Comparison of ENCODE assay signal across 8 cellular contexts in the genomic region with DNA sequence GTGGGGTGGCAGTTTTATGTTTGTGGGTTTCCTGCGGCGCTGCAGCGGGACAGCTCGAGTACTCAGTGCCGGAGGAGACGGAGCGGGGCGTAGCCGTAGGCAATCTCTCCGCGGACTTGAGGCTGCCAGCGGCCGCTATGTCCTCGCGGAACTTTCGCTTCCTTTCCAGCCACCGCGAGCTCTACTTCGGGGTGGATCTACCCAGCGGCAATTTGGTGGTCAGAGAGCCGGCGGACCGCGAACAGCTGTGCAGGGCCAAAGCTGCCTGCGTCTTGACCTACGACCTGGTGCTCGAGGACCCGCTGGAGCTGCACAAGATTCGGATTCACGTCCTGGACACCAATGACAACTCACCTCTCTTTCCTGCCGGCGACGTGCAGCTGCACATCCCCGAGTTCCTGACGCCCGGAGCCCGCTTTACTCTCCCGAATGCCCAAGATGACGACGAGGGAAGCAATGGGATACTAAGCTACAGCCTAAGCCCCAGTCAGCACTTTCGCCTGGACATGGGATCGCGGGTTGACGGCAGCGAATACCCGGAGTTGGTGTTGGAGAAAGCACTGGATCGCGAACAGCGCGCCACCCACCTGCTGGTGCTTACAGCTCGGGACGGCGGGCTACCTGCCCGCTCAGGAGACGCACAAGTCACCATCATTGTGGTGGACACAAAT. TPM values are rescaled to one million over a fixed set of nuclear protein-coding genes. Genes with fewer than 3 reads are reported as not detected.
DNase-seq lines count a peak whose midpoint lies in the region; ATAC-seq and TF ChIP-seq lines count a peak whose summit lies in the region.

No MANE protein-coding gene starts in this region.

- no peak overlapping the region for H3K9ac ChIP-seq in SK-N-SH

- 50% methylated on average over 44 of the region's 55 CpGs for WGBS in SK-N-SH (ENCODE audit: low lambda C conversion rate)
- WGBS in testis, 2 donors = 5% methylated on average over 23 to 55 of the region's 55 CpGs

- H3K4me1 ChIP-seq in SK-N-SH (ENCODE audit: control insufficient read depth in 1 of 2, insufficient read depth in 2 of 2, low read depth in 1 of 2, low read length in 1 of 2) (peaks cover 0 to 7% of the 10 kb centered on the region in 2 experiments; a peak in 2 of 4 replicates), breast epithelium (no peaks in the 10 kb centered on the region), testis (no peaks in the 10 kb centered on the region)

- no peaks in the 10 kb centered on the region for H3K36me3 ChIP-seq in SK-N-SH (replicated peaks in 1 of 2; ENCODE audit: control insufficient read depth in 1 of 2, insufficient read depth in 2 of 2, low read length in 1 of 2)
- no peaks in the 10 kb centered on the region for H3K36me3 ChIP-seq in breast epithelium
- H3K36me3 ChIP-seq in testis (ENCODE audit: low read depth, missing control alignments) = no peaks in the 10 kb centered on the region

- no peaks in the 10 kb centered on the region for H3K9me2 ChIP-seq in SK-N-SH

- POLR2A ChIA-PET in SK-N-SH (lab: Yijun Ruan, JAX) = interaction anchor here (1.0 to 2.8 kb wide), 6 partner anchors 9 to 113 kb away, joined by 3 to 54 read pairs (median 10); a partner anchor contains a TSS

- no peaks in the 10 kb centered on the region for H4K20me1 ChIP-seq in SK-N-SH (ENCODE audit: insufficient read depth)

- no peak for TF ChIP-seq EP300 in SK-N-SH (IDR thresholded peaks at IDR 0.05; ENCODE audit: borderline replicate concordance in 1 of 2, low read depth in 1 of 2, low read length in 1 of 2)

- H3F3A ChIP-seq in SK-N-SH (replicated peaks; ENCODE audit: insufficient read depth) = no peaks in the 10 kb centered on the region

- peak overlapping the region; percentile 54 to 62 for H3K4me3 ChIP-seq in SK-N-SH (ENCODE audit: low read depth in 2 of 2, low read length in 1 of 2)
- H3K4me3 ChIP-seq in breast epithelium = peak overlapping the region; percentile 46 to 67 (median 63)
- H3K4me3 ChIP-seq in testis = peak overlapping the region; percentile 48 to 68

- ATAC-seq in SK-N-SH treated with all-trans-retinoic acid at 6 μM for 48 hours (no peak; the same call in 2 of the 3 replicates), left colon (peak; percentile 36)

- H2AFZ ChIP-seq in SK-N-SH (ENCODE audit: low read depth) = peak overlapping the region; percentile 84; the same call in 1 of the 2 replicates

- H3K27me3 ChIP-seq in SK-N-SH (ENCODE audit: insufficient read depth) = no peaks in the 10 kb centered on the region
- H3K27me3 ChIP-seq in breast epithelium = no peaks in the 10 kb centered on the region
- H3K27me3 ChIP-seq in testis = no peaks in the 10 kb centered on the region

- TF ChIP-seq RAD21 in SK-N-SH (IDR thresholded peaks at IDR 0.05; ENCODE audit: low read length) = no peak

- DNase-seq in SK-N-SH (no peak), breast epithelium (ENCODE audit: low spot score in 2 of 2) (no peak), left colon (no peak), testis (peak; percentile 32), NCI-H446 treated with DMSO at 0.1 percent for 48 hours (lab: John Stamatoyannopoulos, UW) (no peak), GF-D8 (lab: John Stamatoyannopoulos, UW) (no peak), NCI-H446 (lab: John Stamatoyannopoulos, UW) (no peak)

- no peak for TF ChIP-seq POLR2A in breast epithelium (IDR thresholded peaks at IDR 0.05)
- TF ChIP-seq POLR2A in testis (IDR thresholded peaks at IDR 0.05) = no peak

- H3K27ac ChIP-seq in SK-N-SH (ENCODE audit: low read depth in 2 of 2, low read length in 1 of 2) = peak overlapping the region in 1 of 2 experiments; percentile 79; a peak in 2 of 4 replicates
- no peak overlapping the region for H3K27ac ChIP-seq in breast epithelium
- peak overlapping the region; percentile 12 to 46 for H3K27ac ChIP-seq in testis

- no peak for TF ChIP-seq CTCF in SK-N-SH (IDR thresholded peaks at IDR 0.05)
- no peak for TF ChIP-seq CTCF in breast epithelium (IDR thresholded peaks at IDR 0.05)
- TF ChIP-seq CTCF in testis (IDR thresholded peaks at IDR 0.05) = no peak

- H3K4me2 ChIP-seq in SK-N-SH = peak overlapping the region; percentile 81

- no peaks in the 10 kb centered on the region for H3K79me2 ChIP-seq in SK-N-SH (ENCODE audit: insufficient read depth)

- H3K9me3 ChIP-seq in SK-N-SH (no peaks in the 10 kb centered on the region), breast epithelium (no peaks in the 10 kb centered on the region), testis (no peaks in the 10 kb centered on the region)

- CTCF ChIA-PET in SK-N-SH (lab: Yijun Ruan, JAX) = interaction anchor here (0.5 to 5.0 kb wide), 43 partner anchors 9 to 630 kb away, joined by 3 to 194 read pairs (median 7); a partner anchor contains a TSS

- intact Hi-C loops in breast epithelium (cut with DNase I; ENCODE audit: low total_unique reads) = no loop called here
- intact Hi-C loops in left colon (cut with DNase I, micrococcal nuclease) = loop anchor here in 1 of 2 donors (10.0 kb wide), 1 partner anchor 542 kb away; no protein-coding TSS in a partner anchor
- intact Hi-C loops in testis (cut with DNase I; ENCODE audit: low total_unique reads) = no loop called here

TF ChIP-seq in SK-N-SH, 30 proteins besides CTCF, POLR2A, EP300 and RAD21 (continues in another document):
- TF ChIP-seq, protein P1, sequence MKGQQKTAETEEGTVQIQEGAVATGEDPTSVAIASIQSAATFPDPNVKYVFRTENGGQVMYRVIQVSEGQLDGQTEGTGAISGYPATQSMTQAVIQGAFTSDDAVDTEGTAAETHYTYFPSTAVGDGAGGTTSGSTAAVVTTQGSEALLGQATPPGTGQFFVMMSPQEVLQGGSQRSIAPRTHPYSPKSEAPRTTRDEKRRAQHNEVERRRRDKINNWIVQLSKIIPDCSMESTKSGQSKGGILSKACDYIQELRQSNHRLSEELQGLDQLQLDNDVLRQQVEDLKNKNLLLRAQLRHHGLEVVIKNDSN (IDR thresholded peaks at IDR 0.05; ENCODE audit: borderline replicate concordance, low read depth) = no peak
- TF ChIP-seq RCOR1 (IDR thresholded peaks at IDR 0.05; ENCODE audit: low read length) (no peak), RXRA (IDR thresholded peaks at IDR 0.05; ENCODE audit: borderline replicate concordance, low read depth) (no peak), FOXM1 (IDR thresholded peaks at IDR 0.05; ENCODE audit: low read depth) (no peak), TAF1 (IDR thresholded peaks at IDR 0.05; ENCODE audit: borderline replicate concordance, low read depth, low read length) (no peak), RFX5 (IDR thresholded peaks at IDR 0.05; ENCODE audit: low read length) (no peak), FOSL2 (IDR thresholded peaks at IDR 0.05; ENCODE audit: borderline replicate concordance, low read depth) (no peak)

TF ChIP-seq in SK-N-SH treated with all-trans-retinoic acid at 6 μM for 48 hours, 23 proteins besides CTCF, POLR2A, EP300 and RAD21 (continues in another document):
- no peak for TF ChIP-seq SNAI2 (CRISPR knock-in tag; IDR thresholded peaks at IDR 0.05)
- TF ChIP-seq, protein P2, sequence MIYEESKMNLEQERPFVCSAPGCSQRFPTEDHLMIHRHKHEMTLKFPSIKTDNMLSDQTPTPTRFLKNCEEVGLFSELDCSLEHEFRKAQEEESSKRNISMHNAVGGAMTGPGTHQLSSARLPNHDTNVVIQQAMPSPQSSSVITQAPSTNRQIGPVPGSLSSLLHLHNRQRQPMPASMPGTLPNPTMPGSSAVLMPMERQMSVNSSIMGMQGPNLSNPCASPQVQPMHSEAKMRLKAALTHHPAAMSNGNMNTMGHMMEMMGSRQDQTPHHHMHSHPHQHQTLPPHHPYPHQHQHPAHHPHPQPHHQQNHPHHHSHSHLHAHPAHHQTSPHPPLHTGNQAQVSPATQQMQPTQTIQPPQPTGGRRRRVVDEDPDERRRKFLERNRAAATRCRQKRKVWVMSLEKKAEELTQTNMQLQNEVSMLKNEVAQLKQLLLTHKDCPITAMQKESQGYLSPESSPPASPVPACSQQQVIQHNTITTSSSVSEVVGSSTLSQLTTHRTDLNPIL (CRISPR knock-in tag; IDR thresholded peaks at IDR 0.05; ENCODE audit: low read depth) = no peak
- TF ChIP-seq OSR1 (CRISPR knock-in tag; IDR thresholded peaks at IDR 0.05) = no peak
- TF ChIP-seq ZNF70 (CRISPR knock-in tag; IDR thresholded peaks at IDR 0.05) = no peak
- no peak for TF ChIP-seq ARNTL (CRISPR knock-in tag; IDR thresholded peaks at IDR 0.05; ENCODE audit: borderline replicate concordance, low read depth)
- TF ChIP-seq RARB (CRISPR knock-in tag; IDR thresholded peaks at IDR 0.05) = no peak

RNA-seq across cellular contexts. Expression of a gene that starts 0.9 kb away (rescaled TPM):
- polyA plus RNA-seq in SK-N-SH (2012; rRNA removed) = 0.08 and 0.21 TPM in 2 replicates
- polyA plus RNA-seq in SK-N-SH (2012; cell fraction: cytosol; rRNA removed) = 0.10 and 0.24 TPM in 2 replicates
- polyA plus RNA-seq in SK-N-SH (2012; cell fraction: nucleus; rRNA removed) = 0.12 and 0.13 TPM in 2 replicates
- total RNA-seq in breast epithelium = 1 to 10 TPM in 2 of 3 donors, under 1 TPM in 1; 0.80 to 2.5 (median 2.3) TPM
- under 1 TPM; 0.15 to 0.28 TPM for total RNA-seq in left colon
- 1 to 10 TPM; 5.5 to 7.5 TPM for total RNA-seq in testis
- 1.8 TPM for polyA plus RNA-seq in testis (ENCODE audit: insufficient read depth, low read depth, low replicate concordance)

RNA-seq across cellular contexts. Expression of a gene that starts 39.2 kb away (rescaled TPM):
- polyA plus RNA-seq in SK-N-SH (2012; rRNA removed) (0.39 and 0.76 TPM in 2 replicates), testis (ENCODE audit: insufficient read depth, low read depth, low replicate concordance) (9.4 TPM)
- 1.1 and 1.8 TPM in 2 replicates for polyA plus RNA-seq in SK-N-SH (2012; cell fraction: cytosol; rRNA removed)
- polyA plus RNA-seq in SK-N-SH (2012; cell fraction: nucleus; rRNA removed) = 0.30 and 0.53 TPM in 2 replicates
- total RNA-seq in breast epithelium (1 to 10 TPM; 2.1 to 2.8 (median 2.6) TPM), left colon (under 1 TPM; 0.47 to 0.58 TPM), testis (10 to 100 TPM; 15.5 to 19.6 TPM)

RNA-seq across cellular contexts. Expression of a gene that starts 45.1 kb away (rescaled TPM):
- polyA plus RNA-seq in SK-N-SH (2012; rRNA removed) (not detected in 2 replicates), testis (ENCODE audit: insufficient read depth, low read depth, low replicate concordance) (1.8 TPM)
- not detected in 2 replicates for polyA plus RNA-seq in SK-N-SH (2012; cell fraction: cytosol; rRNA removed)
- 0.06 and 0.07 TPM in 2 replicates for polyA plus RNA-seq in SK-N-SH (2012; cell fraction: nucleus; rRNA removed)
- total RNA-seq in breast epithelium (1 to 10 TPM; 1.3 to 3.5 (median 1.6) TPM), left colon (under 1 TPM in 1 of 2 donors, not detected in 1; 0.12 TPM), testis (1 to 10 TPM; 4.4 to 4.7 TPM)

RNA-seq across cellular contexts. Expression of a gene that starts 51.9 kb away (rescaled TPM):
- polyA plus RNA-seq in SK-N-SH (2012; rRNA removed) (0.54 and 0.70 TPM in 2 replicates), testis (ENCODE audit: insufficient read depth, low read depth, low replicate concordance) (1.9 TPM)
- polyA plus RNA-seq in SK-N-SH (2012; cell fraction: cytosol; rRNA removed) = 0.49 and 0.55 TPM in 2 replicates
- 0.74 and 0.97 TPM in 2 replicates for polyA plus RNA-seq in SK-N-SH (2012; cell fraction: nucleus; rRNA removed)
- total RNA-seq in breast epithelium (1 to 10 TPM in 2 of 3 donors, under 1 TPM in 1; 0.48 to 6.9 (median 5.0) TPM), left colon (under 1 TPM; 0.08 to 0.18 TPM), testis (1 to 10 TPM; 4.0 to 4.3 TPM)

RNA-seq across cellular contexts. Expression of a gene that starts 58.3 kb away (rescaled TPM):
- polyA plus RNA-seq in SK-N-SH (2012; rRNA removed) (not detected in 2 replicates), testis (ENCODE audit: insufficient read depth, low read depth, low replicate concordance) (2.7 TPM)
- not detected in 2 replicates for polyA plus RNA-seq in SK-N-SH (2012; cell fraction: cytosol; rRNA removed)
- 0.02 and 0.05 TPM in 2 replicates for polyA plus RNA-seq in SK-N-SH (2012; cell fraction: nucleus; rRNA removed)
- total RNA-seq in breast epithelium (1 to 10 TPM in 2 of 3 donors, under 1 TPM in 1; 0.48 to 4.3 (median 3.4) TPM), left colon (under 1 TPM; 0.08 to 0.09 TPM), testis (1 to 10 TPM; 2.9 to 4.6 TPM)

Comparison
In these comparisons a context has a peak if more than half of its experiments do, and no peak if none do; other contexts are left out.
1. H3K27ac ChIP-seq: peak in testis (2 of 2); none in breast epithelium (0 of 2).
2. RNA of a gene that starts 39.2 kb away (total RNA-seq): 15.5 to 19.6 TPM in testis; 2.1 to 2.8 TPM in breast epithelium and 0.47 to 0.58 TPM in left colon; every median in the first group is over 4 times any median in the second.
3. Peak in every context shown above with its lines, with median percentiles within 50 percentile points of each other: H3K4me3 ChIP-seq.